ENCODE assay signal across 8 cellular contexts in genomic region chr10:92848441-92849233, GRCh38.
DNase-seq lines count a peak whose midpoint lies in the region; ATAC-seq and TF ChIP-seq lines count a peak whose summit lies in the region.

Gene EXOC6 (plus strand): TSS chr10:92848520. CDS start chr10:92848534, 14 bp downstream.

- no peaks in the 10 kb centered on the region for H3K27me3 ChIP-seq in layer of hippocampus (ENCODE audit: control insufficient read depth, insufficient read depth, low read length)

- peak within 1 kb of the TSS; percentile 73 for H3K4me3 ChIP-seq in AG10803 (ENCODE audit: low read length)

- no peak for TF ChIP-seq CTCF in AG10803 (conservative IDR thresholded peaks at IDR 0.05; ENCODE audit: low read length)

- peak within 1 kb of the TSS; percentile 54 for H3K27ac ChIP-seq in cingulate gyrus (ENCODE audit: low read depth, low read length)
- H3K27ac ChIP-seq in layer of hippocampus (ENCODE audit: low read depth, low read length): peak within 1 kb of the TSS; percentile 94

- ATAC-seq in GM18868 (IDR thresholded peaks at IDR 0.05; ENCODE audit: unreplicated experiment): peak; percentile 79
- peak; percentile 62 for ATAC-seq in HG03103 (IDR thresholded peaks at IDR 0.05; ENCODE audit: low read depth, unreplicated experiment)

- DNase-seq in AG10803 (ENCODE audit: low read depth) (peak; percentile 65), NCI-H345 treated with DMSO at 0.1 percent for 48 hours (lab: John Stamatoyannopoulos, UW; ENCODE audit: unreplicated experiment) (peak; percentile 28)
- DNase-seq in activated CD4-positive, alpha-beta T cell treated with anti-CD3 and anti-CD28 coated beads for 4 hours: peak; percentile 79 to 85
- peak; percentile 61 to 77 (median 72) for DNase-seq in stimulated activated CD4-positive, alpha-beta T cell treated with anti-CD3 and anti-CD28 coated beads, Interleukin-1b, Interleukin-23, amount 100 ng/mL, for 24 hours (ENCODE audit: low read depth in 4 of 4, low spot score in 1 of 4)

Comparison
In these comparisons a context has a peak if more than half of its experiments do, and no peak if none do; other contexts are left out.
1. Peak in every context shown above with its lines: DNase-seq, ATAC-seq, H3K4me3 ChIP-seq and H3K27ac ChIP-seq.
2. DNase-seq: peak in every context shown above with its lines; median percentile 82 in activated CD4-positive, alpha-beta T cell treated with anti-CD3 and anti-CD28 coated beads for 4 hours; 72 in stimulated activated CD4-positive, alpha-beta T cell treated with anti-CD3 and anti-CD28 coated beads, Interleukin-1b, Interleukin-23, amount 100 ng/mL, for 24 hours; 65 in AG10803; 28 in NCI-H345 treated with DMSO at 0.1 percent for 48 hours.